ENCODE assay signal across 14 cellular contexts in genomic region chr6:149933461-149933860, GRCh38. TPM values are rescaled to one million over a fixed set of nuclear protein-coding genes. Genes with fewer than 3 reads are reported as not detected.
"Had no signal": no experiment of that assay in that cellular context is flagged by ENCODE, and none has a peak within 500 bp of the region (broad histone marks: within the 10 kb centered on the region; RNA-seq: fewer than 3 reads in every experiment).

No MANE protein-coding gene starts in this region.

- DNase-seq: activated B cell treated with CpG ODN at 0.5 μM for 24 hours had no signal

- H3K4me3 Mint-ChIP-seq: activated B cell treated with CpG ODN at 0.5 μM for 24 hours; activated T-cell treated with anti-CD3 and anti-CD28 coated beads, Interleukin-2, amount 50 U/mL, for 4 hours; neural crest cell had no signal

- H3K9me3 Mint-ChIP-seq: activated B cell treated with CpG ODN at 0.5 μM for 24 hours; activated T-cell treated with anti-CD3 and anti-CD28 coated beads, Interleukin-2, amount 50 U/mL, for 4 hours; neural crest cell had no signal

- H3K4me1 Mint-ChIP-seq: neural crest cell had no signal

- H3K27ac Mint-ChIP-seq: activated B cell treated with CpG ODN at 0.5 μM for 24 hours had no signal

RNA-seq across cellular contexts. Expression of gene ULBP2, which starts 8.4 kb away (rescaled TPM):
- total RNA-seq: ascending aorta, transverse colon had no signal

RNA-seq across cellular contexts. Expression of gene RAET1G, which starts 10.5 kb away (rescaled TPM):
- total RNA-seq: activated B cell treated with CpG ODN at 0.5 μM for 24 hours; activated CD8-positive, alpha-beta memory T cell treated with anti-CD3 and anti-CD28 coated beads for 36 hours; activated T-cell treated with anti-CD3 and anti-CD28 coated beads, Interleukin-2, amount 50 U/mL, for 4 hours; ascending aorta; cerebellum; dermis blood vessel endothelial cell; epithelial cell of proximal tubule; frontal cortex; left colon; myocyte; neural crest cell; T-helper 17 cell; transverse colon had no signal

RNA-seq across cellular contexts. Expression of gene ULBP1, which starts 30.3 kb away (rescaled TPM):
- total RNA-seq: sciatic nerve, transverse colon had no signal

RNA-seq across cellular contexts. Expression of gene RAET1E, which starts 35.5 kb away (rescaled TPM):
- total RNA-seq: activated B cell treated with CpG ODN at 0.5 μM for 24 hours; activated CD8-positive, alpha-beta memory T cell treated with anti-CD3 and anti-CD28 coated beads for 36 hours; activated T-cell treated with anti-CD3 and anti-CD28 coated beads, Interleukin-2, amount 50 U/mL, for 4 hours; ascending aorta; cerebellum; dermis blood vessel endothelial cell; epithelial cell of proximal tubule; frontal cortex; neural crest cell; transverse colon had no signal
